Comparison of ENCODE assay signal across 8 cellular contexts in genomic region chr18:5296706-5297320, GRCh38. TPM values are rescaled to one million over a fixed set of nuclear protein-coding genes. Genes with fewer than 3 reads are reported as not detected.
DNase-seq lines count a peak whose midpoint lies in the region; ATAC-seq lines count a peak whose summit lies in the region.

No MANE protein-coding gene starts in this region.

- H3K27ac ChIP-seq in CD4-positive, CD25-positive, alpha-beta regulatory T cell (ENCODE audit: insufficient read depth, low read length, poor library complexity, severe bottlenecking), result peak overlapping the region; percentile 83
- peak overlapping the region; percentile 94 to 98 for H3K27ac ChIP-seq in mucosa of rectum (ENCODE audit: low read depth in 2 of 2, low read length in 2 of 2)

- H3K27me3 ChIP-seq in CD4-positive, CD25-positive, alpha-beta regulatory T cell (ENCODE audit: control insufficient read depth, insufficient read depth, low read length), result peaks cover 16% of the 10 kb centered on the region
- H3K27me3 ChIP-seq in mucosa of rectum (ENCODE audit: control insufficient read depth in 2 of 2, insufficient read depth in 2 of 2, low read length in 2 of 2), result peaks cover 3 to 8% of the 10 kb centered on the region in 2 donors

- no peaks in the 10 kb centered on the region for H3K9me3 ChIP-seq in CD4-positive, CD25-positive, alpha-beta regulatory T cell (ENCODE audit: control insufficient read depth in 2 of 2, low read length in 2 of 2)
- H3K9me3 ChIP-seq in mucosa of rectum (ENCODE audit: control insufficient read depth in 2 of 2, low read length in 2 of 2), result no peaks in the 10 kb centered on the region

- ATAC-seq in CD4-positive, CD25-positive, alpha-beta regulatory T cell (ENCODE audit: low read depth in 2 of 2), result no peak
- ATAC-seq in GM21360 (IDR thresholded peaks at IDR 0.05; ENCODE audit: unreplicated experiment) (peak; percentile 18), esophagus mucosa (peak; percentile 48)
- ATAC-seq in activated T-cell treated with anti-CD3 and anti-CD28 coated beads, Interleukin-2, amount 50 U/mL, for 4 hours, result peak; percentile 4 to 11

- H3K4me3 ChIP-seq in CD4-positive, CD25-positive, alpha-beta regulatory T cell (ENCODE audit: low read depth, low read length), result peak overlapping the region; percentile 73
- peak overlapping the region; percentile 78 to 79 for H3K4me3 ChIP-seq in mucosa of rectum (ENCODE audit: low read length in 2 of 2)

- H3K9me3 Mint-ChIP-seq in CD4-positive, CD25-positive, alpha-beta regulatory T cell, result no peaks in the 10 kb centered on the region
- no peaks in the 10 kb centered on the region for H3K9me3 Mint-ChIP-seq in activated T-cell treated with anti-CD3 and anti-CD28 coated beads, Interleukin-2, amount 50 U/mL, for 4 hours

- H3K4me1 Mint-ChIP-seq in CD4-positive, CD25-positive, alpha-beta regulatory T cell, result peaks cover 4 to 32% (median 27%) of the 10 kb centered on the region in 4 donors
- peaks cover 27% of the 10 kb centered on the region for H3K4me1 Mint-ChIP-seq in activated T-cell treated with anti-CD3 and anti-CD28 coated beads, Interleukin-2, amount 50 U/mL, for 4 hours (ENCODE audit: low read depth)

- H3K27ac Mint-ChIP-seq in CD4-positive, CD25-positive, alpha-beta regulatory T cell, result peak overlapping the region; percentile 93 to 99 (median 95)

- peaks cover 38% of the 10 kb centered on the region for H3K27me3 Mint-ChIP-seq in CD4-positive, CD25-positive, alpha-beta regulatory T cell
- peaks cover 3% of the 10 kb centered on the region for H3K27me3 Mint-ChIP-seq in activated T-cell treated with anti-CD3 and anti-CD28 coated beads, Interleukin-2, amount 50 U/mL, for 4 hours (ENCODE audit: low read depth)

- H3K4me3 Mint-ChIP-seq in CD4-positive, CD25-positive, alpha-beta regulatory T cell, result peak overlapping the region; percentile 90 to 95 (median 93)
- H3K4me3 Mint-ChIP-seq in activated T-cell treated with anti-CD3 and anti-CD28 coated beads, Interleukin-2, amount 50 U/mL, for 4 hours, result peak overlapping the region; percentile 89

- peaks cover 1% of the 10 kb centered on the region for H3K36me3 Mint-ChIP-seq in CD4-positive, CD25-positive, alpha-beta regulatory T cell
- peaks cover 2% of the 10 kb centered on the region for H3K36me3 Mint-ChIP-seq in activated T-cell treated with anti-CD3 and anti-CD28 coated beads, Interleukin-2, amount 50 U/mL, for 4 hours (ENCODE audit: insufficient read depth)

- H3K4me1 ChIP-seq in CD4-positive, CD25-positive, alpha-beta regulatory T cell (ENCODE audit: control insufficient read depth, insufficient read depth, low read length, poor library complexity, severe bottlenecking), result peaks cover 22% of the 10 kb centered on the region
- H3K4me1 ChIP-seq in mucosa of rectum (ENCODE audit: control insufficient read depth in 2 of 2, insufficient read depth in 2 of 2, low read length in 2 of 2), result peaks cover 8 to 12% of the 10 kb centered on the region in 2 donors

- DNase-seq in CD4-positive, CD25-positive, alpha-beta regulatory T cell, result peak in 2 of 3 donors; percentile 52 to 62
- DNase-seq in HS-5 (ENCODE audit: low read depth), result peak; percentile 53
- DNase-seq in NOMO-1 treated with DMSO at 0.1 percent for 48 hours (lab: John Stamatoyannopoulos, UW; ENCODE audit: unreplicated experiment), result peak; percentile 76
- DNase-seq in activated T-cell treated with anti-CD3 and anti-CD28 coated beads, Interleukin-2, amount 50 U/mL, for 4 hours, result peak; percentile 38
- DNase-seq in stimulated activated CD8-positive, alpha-beta memory T cell treated with anti-CD3 and anti-CD28 coated beads, Interleukin-4, amount 100 ng/mL, for 48 hours, result peak; percentile 76

- H3K9ac ChIP-seq in mucosa of rectum (ENCODE audit: low read depth in 1 of 2, low read length in 2 of 2), result peak overlapping the region; percentile 66 to 83

- H3K36me3 ChIP-seq in CD4-positive, CD25-positive, alpha-beta regulatory T cell (ENCODE audit: control insufficient read depth, insufficient read depth, low read length), result no peaks in the 10 kb centered on the region
- H3K36me3 ChIP-seq in mucosa of rectum (ENCODE audit: control insufficient read depth in 2 of 2, insufficient read depth in 2 of 2, low read length in 2 of 2), result peaks cover 2 to 5% of the 10 kb centered on the region in 2 donors

RNA-seq across cellular contexts. Expression of gene ZBTB14, which starts 1.3 kb away (rescaled TPM):
- total RNA-seq in CD4-positive, CD25-positive, alpha-beta regulatory T cell, result 17.8 TPM
- polyA plus RNA-seq in CD4-positive, CD25-positive, alpha-beta regulatory T cell, result 10 to 100 TPM; 12.2 to 22.3 (median 14.9) TPM
- total RNA-seq in activated T-cell treated with anti-CD3 and anti-CD28 coated beads, Interleukin-2, amount 50 U/mL, for 4 hours, result 10 to 100 TPM; 11.8 to 16.8 (median 15.8) TPM
- 7.1 TPM for total RNA-seq in esophagus mucosa

Comparison
In these comparisons a context has a peak if more than half of its experiments do, and no peak if none do; other contexts are left out.
1. ATAC-seq: peak in GM21360 (single experiment), activated T-cell treated with anti-CD3 and anti-CD28 coated beads, Interleukin-2, amount 50 U/mL, for 4 hours (2 of 2) and esophagus mucosa (single experiment); none in CD4-positive, CD25-positive, alpha-beta regulatory T cell (0 of 2).
2. Peak in every context shown above with its lines, with median percentiles within 50 percentile points of each other: DNase-seq.